ENCODE assay signal across 13 cellular contexts in genomic region chr11:114316980-114317675, GRCh38. TPM values are rescaled to one million over a fixed set of nuclear protein-coding genes. Genes with fewer than 3 reads are reported as not detected.
A peak's percentile ranks its signal among the peaks of the same experiment; 100 is the strongest.
DNase-seq lines count a peak whose midpoint lies in the region; ATAC-seq, FAIRE-seq and TF ChIP-seq lines count a peak whose summit lies in the region.
"Had no signal": no experiment of that assay in that cellular context is flagged by ENCODE, and none has a peak within 500 bp of the region (broad histone marks: within the 10 kb centered on the region; RNA-seq: fewer than 3 reads in every experiment).

No MANE protein-coding gene starts in this region.

- ATAC-seq in CD4-positive, alpha-beta T cell (ENCODE audit: poor library complexity), result no peak
- ATAC-seq in heart left ventricle (peak in 2 of 4 donors; percentile 16 to 47), HG02642 (IDR thresholded peaks at IDR 0.05; ENCODE audit: poor library complexity, unreplicated experiment) (no peak), HG02970 (IDR thresholded peaks at IDR 0.05; ENCODE audit: low FRiP score, unreplicated experiment) (no peak), HG03139 (IDR thresholded peaks at IDR 0.05; ENCODE audit: unreplicated experiment) (no peak)

- H3K4me3 ChIP-seq in adipocyte (ENCODE audit: low read length), result no peak overlapping the region
- no peak overlapping the region for H3K4me3 ChIP-seq in heart left ventricle
- H3K4me3 ChIP-seq in skeletal muscle tissue (ENCODE audit: low read length in 3 of 3), result no peak overlapping the region

- POLR2A ChIA-PET in CD4-positive, alpha-beta T cell (lab: Charles Lee), result no interaction called here

- no peak for DNase-seq in CD4-positive, alpha-beta T cell
- DNase-seq in adipocyte (ENCODE audit: low read depth) (no peak), heart left ventricle (peak in 1 of 5 donors; percentile 36), D721Med (ENCODE audit: insufficient read length, low spot score) (no peak)
- DNase-seq: activated CD4-positive, alpha-beta memory T cell treated with anti-CD3 and anti-CD28 coated beads, Interleukin-2, amount 10 ng/mL, durations not matched to agents 7 days and 5 days; DMS 273 treated with DMSO at 0.1 percent for 48 hours; NCI-H2029 had no signal

- H3K27me3 Mint-ChIP-seq in CD4-positive, alpha-beta T cell, result peaks cover 19% of the 10 kb centered on the region

- H3K9me3 Mint-ChIP-seq in CD4-positive, alpha-beta T cell, result no peaks in the 10 kb centered on the region
- H3K9me3 Mint-ChIP-seq: activated CD4-positive, alpha-beta memory T cell treated with anti-CD3 and anti-CD28 coated beads, Interleukin-2, amount 10 ng/mL, durations not matched to agents 7 days and 5 days had no signal

- peak overlapping the region; percentile 83 for H3K9ac ChIP-seq in adipocyte (ENCODE audit: low read length)
- peak overlapping the region in 1 of 3 donors; percentile 1 for H3K9ac ChIP-seq in skeletal muscle tissue (ENCODE audit: low read depth in 1 of 3, low read length in 3 of 3)

- TF ChIP-seq CTCF in CD4-positive, alpha-beta T cell (IDR thresholded peaks at IDR 0.05), result no peak
- TF ChIP-seq CTCF in heart left ventricle (IDR thresholded peaks at IDR 0.05), result no peak
- TF ChIP-seq CTCF in D721Med (IDR thresholded peaks at IDR 0.05; ENCODE audit: insufficient read depth, missing control alignments), result no peak

- CTCF ChIA-PET in CD4-positive, alpha-beta T cell (lab: Charles Lee), result interaction anchor here (0.9 kb wide), 1 partner anchor 24 kb away, joined by 3 read pairs; no protein-coding TSS in a partner anchor

- H3K4me1 ChIP-seq in adipocyte (ENCODE audit: control insufficient read depth, insufficient read depth, low read length) (peaks cover 91% of the 10 kb centered on the region), heart left ventricle (peaks cover 0 to 34% (median 14%) of the 10 kb centered on the region in 12 donors), skeletal muscle tissue (ENCODE audit: control insufficient read depth in 3 of 3, insufficient read depth in 3 of 3, low read length in 3 of 3) (peaks cover 3 to 14% (median 8%) of the 10 kb centered on the region in 3 donors)

- H3K27ac ChIP-seq in CD4-positive, alpha-beta T cell (ENCODE audit: low read depth, low read length), result no peak overlapping the region
- H3K27ac ChIP-seq in heart left ventricle (peak overlapping the region in 7 of 12 donors; percentile 12 to 72 (median 43)), skeletal muscle tissue (ENCODE audit: low read depth, low read length) (peak overlapping the region; percentile 48)

- H3K4me3 Mint-ChIP-seq in CD4-positive, alpha-beta T cell, result no peak overlapping the region
- H3K4me3 Mint-ChIP-seq: activated CD4-positive, alpha-beta memory T cell treated with anti-CD3 and anti-CD28 coated beads, Interleukin-2, amount 10 ng/mL, durations not matched to agents 7 days and 5 days; nephron progenitor cell had no signal

- H3K36me3 Mint-ChIP-seq in CD4-positive, alpha-beta T cell (ENCODE audit: low read depth), result no peaks in the 10 kb centered on the region

- no peak for TF ChIP-seq POLR2A in heart left ventricle (IDR thresholded peaks at IDR 0.05)

- WGBS in heart left ventricle, 4 donors, result 84 to 86% (median 85%) methylated on average over 5 of the region's 5 CpGs

- peaks cover 3% of the 10 kb centered on the region for H3K27me3 ChIP-seq in CD4-positive, alpha-beta T cell (ENCODE audit: control insufficient read depth, insufficient read depth, low read length)
- no peaks in the 10 kb centered on the region for H3K27me3 ChIP-seq in adipocyte (replicated peaks; ENCODE audit: control insufficient read depth, insufficient read depth, low read length)
- peaks cover 0 to 4% (median 0%) of the 10 kb centered on the region in 9 donors for H3K27me3 ChIP-seq in heart left ventricle
- H3K27me3 ChIP-seq in skeletal muscle tissue (ENCODE audit: control insufficient read depth in 3 of 3, insufficient read depth in 3 of 3, low read length in 3 of 3), result no peaks in the 10 kb centered on the region

- peaks cover 47% of the 10 kb centered on the region for H3K36me3 ChIP-seq in adipocyte (ENCODE audit: control insufficient read depth, insufficient read depth, low read length, severe bottlenecking)
- peaks cover 0 to 31% (median 10%) of the 10 kb centered on the region in 9 donors for H3K36me3 ChIP-seq in heart left ventricle
- peaks cover 10 to 35% (median 20%) of the 10 kb centered on the region in 3 donors for H3K36me3 ChIP-seq in skeletal muscle tissue (ENCODE audit: control insufficient read depth in 3 of 3, insufficient read depth in 3 of 3, low read length in 3 of 3)

- peaks cover 53% of the 10 kb centered on the region for H3K4me1 Mint-ChIP-seq in CD4-positive, alpha-beta T cell (ENCODE audit: low read depth)

- H3K9me3 ChIP-seq in CD4-positive, alpha-beta T cell (ENCODE audit: control insufficient read depth, low read length), result no peaks in the 10 kb centered on the region
- H3K9me3 ChIP-seq in adipocyte (ENCODE audit: control insufficient read depth, low read length) (no peaks in the 10 kb centered on the region), heart left ventricle (no peaks in the 10 kb centered on the region), skeletal muscle tissue (ENCODE audit: control insufficient read depth in 3 of 3, low read length in 3 of 3) (no peaks in the 10 kb centered on the region)

- peak overlapping the region; percentile 81 for H3K27ac Mint-ChIP-seq in CD4-positive, alpha-beta T cell
- H3K27ac Mint-ChIP-seq: activated CD4-positive, alpha-beta memory T cell treated with anti-CD3 and anti-CD28 coated beads, Interleukin-2, amount 10 ng/mL, durations not matched to agents 7 days and 5 days had no signal

- intact Hi-C loops in CD4-positive, alpha-beta T cell (cut with DNase I, micrococcal nuclease), result no loop called here
- intact Hi-C loops in heart left ventricle (cut with DNase I), result loop anchor here in 2 of 10 donors (5.0 kb wide), 1 partner anchor 35 kb away; no protein-coding TSS in a partner anchor

- no peak for FAIRE-seq in D721Med (lab: Jason Lieb, UNC)
- FAIRE-seq: H54 had no signal

RNA-seq across cellular contexts. Expression of gene NNMT, which starts 20.9 kb away (rescaled TPM):
- total RNA-seq in CD4-positive, alpha-beta T cell, result not detected
- total RNA-seq in heart left ventricle, result 100 to 1,000 TPM in 1 of 9 donors, 10 to 100 TPM in 8; 12.4 to 146 (median 27.4) TPM
- 10 to 100 TPM; 27.9 to 76.3 TPM for polyA plus RNA-seq in heart left ventricle
- 87.2 TPM for total RNA-seq in skeletal muscle tissue
- total RNA-seq: activated CD4-positive, alpha-beta memory T cell treated with anti-CD3 and anti-CD28 coated beads, Interleukin-2, amount 10 ng/mL, durations not matched to agents 7 days and 5 days had no signal

Comparison
In these comparisons a context has a peak if more than half of its experiments do, and no peak if none do; other contexts are left out.
1. RNA of gene NNMT, which starts 20.9 kb away (total RNA-seq): 87.2 TPM in skeletal muscle tissue (single experiment) and 12.4 to 146 TPM in heart left ventricle; not detected in CD4-positive, alpha-beta T cell; every median in the first group is over 10 times any median in the second.